Comparison of ENCODE assay signal across 24 cellular contexts in the genomic region with DNA sequence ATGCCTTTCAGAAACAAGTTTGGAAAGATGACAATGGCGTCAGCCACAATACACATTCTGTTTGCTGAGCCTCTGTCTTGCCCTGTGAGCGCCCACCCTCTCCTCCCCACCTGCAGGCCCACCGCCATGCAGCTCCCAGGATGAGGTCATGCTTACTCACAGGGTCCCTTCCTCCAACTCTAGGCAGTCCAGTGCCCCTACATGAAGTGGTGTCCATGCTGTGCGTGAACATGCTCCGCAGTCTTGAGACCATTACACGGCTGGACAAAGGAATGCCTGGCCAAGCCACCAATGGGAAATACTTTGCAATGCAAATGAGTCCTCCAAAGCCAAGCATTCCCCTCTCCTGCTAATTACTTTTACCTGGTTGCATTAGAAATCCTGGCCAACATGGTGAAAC.
DNase-seq lines count a peak whose midpoint lies in the region; ATAC-seq, FAIRE-seq and TF ChIP-seq lines count a peak whose summit lies in the region.
"Had no signal": no experiment of that assay in that cellular context is flagged by ENCODE, and none has a peak within 500 bp of the region (broad histone marks: within the 10 kb centered on the region; RNA-seq: fewer than 3 reads in every experiment).

No MANE protein-coding gene starts in this region.

- H3K79me2 ChIP-seq in Karpas-422 (ENCODE audit: low read length) (no peaks in the 10 kb centered on the region), H1 (ENCODE audit: control insufficient read depth in 1 of 2, insufficient read depth in 2 of 2, low read length in 2 of 2) (no peaks in the 10 kb centered on the region)

- H2BK15ac ChIP-seq in H1 (ENCODE audit: low read length), result no peak overlapping the region

- no peaks in the 10 kb centered on the region for H3K9me3 Mint-ChIP-seq in mesothelial cell of epicardium
- H3K9me3 Mint-ChIP-seq: CD4-positive, alpha-beta T cell had no signal

- H3K79me1 ChIP-seq in H1 (ENCODE audit: low read depth, low read length), result no peaks in the 10 kb centered on the region

- TF ChIP-seq RAD21 in H1 (IDR thresholded peaks at IDR 0.05 in 1 of 2, conservative IDR thresholded peaks at IDR 0.05 in 1 of 2; ENCODE audit: low read depth in 2 of 2, low read length in 2 of 2), result no peak

- H3K36me3 ChIP-seq in Karpas-422 (ENCODE audit: insufficient read depth, low read length) (no peaks in the 10 kb centered on the region), H1 (ENCODE audit: control insufficient read depth in 2 of 4, insufficient read depth in 4 of 4, low read length in 3 of 4) (no peaks in the 10 kb centered on the region)
- H3K36me3 ChIP-seq: BLaER1, MG63 had no signal

- H3K27ac ChIP-seq in Karpas-422 (ENCODE audit: low read length) (peak overlapping the region; percentile 97), H1 (ENCODE audit: low read depth, low read length) (no peak overlapping the region)
- H3K27ac ChIP-seq: BLaER1, RWPE1 had no signal

- TF ChIP-seq POLR2A in H1 (IDR thresholded peaks at IDR 0.05; ENCODE audit: control extremely low read depth in 1 of 2, low read depth in 2 of 2, low read length in 2 of 2), result no peak

- no peak for TF ChIP-seq CTCF in H1 (IDR thresholded peaks at IDR 0.05; ENCODE audit: control extremely low read depth in 1 of 3, insufficient read depth in 1 of 3, low read depth in 1 of 3, low read length in 3 of 3)
- no peak for TF ChIP-seq CTCF in mesothelial cell of epicardium (IDR thresholded peaks at IDR 0.05; ENCODE audit: unreplicated experiment)

- no peak overlapping the region for H3K27ac Mint-ChIP-seq in mesothelial cell of epicardium
- H3K27ac Mint-ChIP-seq: CD4-positive, alpha-beta T cell had no signal

- no peak for ATAC-seq in HG03469 (IDR thresholded peaks at IDR 0.05; ENCODE audit: unreplicated experiment)
- ATAC-seq: GM12878, SK-N-SH treated with all-trans-retinoic acid at 6 μM for 48 hours had no signal

- H2AFZ ChIP-seq in Karpas-422 (ENCODE audit: low read length) (no peak overlapping the region), H1 (ENCODE audit: low read length) (0 out of 2 replicates have a peak overlapping the region, but pooled peaks have one; percentile 43)

- no peak for FAIRE-seq in H1 (lab: Jason Lieb, UNC)
- FAIRE-seq: GM12878 had no signal

- H2AK5ac ChIP-seq in H1 (ENCODE audit: low read depth, low read length), result no peak overlapping the region

- no peaks in the 10 kb centered on the region for H3K23me2 ChIP-seq in H1 (ENCODE audit: low read depth, low read length)

- H3K4me3 Mint-ChIP-seq in mesothelial cell of epicardium, result no peak overlapping the region
- H3K4me3 Mint-ChIP-seq: CD4-positive, alpha-beta T cell had no signal

- WGBS in H1 (ENCODE audit: extremely low coverage in 1 of 2, insufficient coverage in 1 of 2, insufficient read length in 1 of 2, insufficient replicate concordance in 2 of 2, low coverage in 1 of 2, low lambda C conversion rate in 2 of 2, missing lambda C conversion rate in 1 of 2), 2 experiments, result 82% methylated on average over 6 of the region's 6 CpGs; no CpG with 5 or more reads in 1 of the 2 experiments

- no peak overlapping the region for H3K4me3 ChIP-seq in Karpas-422 (ENCODE audit: low read length)
- H3K4me3 ChIP-seq in H1 (ENCODE audit: extremely low read depth in 1 of 4, insufficient read depth in 2 of 4, low read depth in 3 of 4, low read length in 4 of 4), result no peak overlapping the region
- H3K4me3 ChIP-seq: BLaER1, GM12878, MG63 had no signal

- H3K27me3 ChIP-seq in Karpas-422 (ENCODE audit: low read length) (no peaks in the 10 kb centered on the region), H1 (replicated peaks in 1 of 4; ENCODE audit: control insufficient read depth in 3 of 4, extremely low read depth in 1 of 4, insufficient read depth in 3 of 4, low read length in 3 of 4) (no peaks in the 10 kb centered on the region; a peak in 1 of 7 replicates)
- H3K27me3 ChIP-seq: BLaER1, MG63 had no signal

- H3K4me1 ChIP-seq in Karpas-422 (ENCODE audit: low read length) (peaks cover 97% of the 10 kb centered on the region), H1 (replicated peaks in 1 of 4; ENCODE audit: control insufficient read depth in 3 of 4, insufficient read depth in 4 of 4, low read length in 3 of 4) (peaks cover 2 to 5% (median 4%) of the 10 kb centered on the region in 4 experiments; a peak in 5 of 7 replicates)

- H3K14ac ChIP-seq in H1 (ENCODE audit: insufficient read length), result no peak overlapping the region

- H3K4me2 ChIP-seq in Karpas-422 (ENCODE audit: low read depth, low read length, poor library complexity, severe bottlenecking) (no peak overlapping the region), H1 (ENCODE audit: insufficient read depth in 1 of 2, low read depth in 2 of 2, low read length in 2 of 2) (peak overlapping the region in 1 of 2 experiments; percentile 7; a peak in 1 of 4 replicates)
- H3K4me2 ChIP-seq: BLaER1 had no signal

- no peak overlapping the region; the same call in 1 of the 2 replicates for H2BK20ac ChIP-seq in H1 (ENCODE audit: low read length)

- DNase-seq in Karpas-422, result no peak
- no peak for DNase-seq in H1 (ENCODE audit: low read depth in 1 of 2, low spot score in 2 of 2)
- peak; percentile 40 for DNase-seq in left kidney (ENCODE audit: low read depth, low spot score)
- DNase-seq in renal cortical epithelial cell (ENCODE audit: low read depth), result peak; percentile 52
- no peak for DNase-seq in HCEC 1CT
- no peak for DNase-seq in mesothelial cell of epicardium (ENCODE audit: low spot score in 2 of 2, unreplicated experiment in 2 of 2)
- DNase-seq: Caco-2; CD4-positive, alpha-beta T cell; DMS 273 treated with DMSO at 0.1 percent for 48 hours; DMS79 treated with DMSO at 0.1 percent for 48 hours; GOT3; MG63; NCI-H1048; NCI-H1417 treated with DMSO at 0.1 percent for 48 hours; NCI-H187 treated with DMSO at 0.1 percent for 48 hours; NCI-H2107; NCI-H446 treated with DMSO at 0.1 percent for 48 hours; NK-92 treated with Interleukin-12 subunit alpha and Interleukin-12 subunit beta, amount 100 ng/mL, for 24 hours; SHP77 treated with DMSO at 0.1 percent for 48 hours had no signal

- peaks cover 2% of the 10 kb centered on the region for H3K4me1 Mint-ChIP-seq in mesothelial cell of epicardium

- H3K4ac ChIP-seq in H1 (replicated peaks; ENCODE audit: insufficient read length, low read depth, low read length), result no peak overlapping the region

- H4K20me1 ChIP-seq in Karpas-422 (ENCODE audit: insufficient read depth, low read depth, low read length), result no peaks in the 10 kb centered on the region
- H4K20me1 ChIP-seq in H1 (replicated peaks in 1 of 2; ENCODE audit: control insufficient read depth in 1 of 2, insufficient read depth in 2 of 2, low read length in 2 of 2), result no peaks in the 10 kb centered on the region
- H4K20me1 ChIP-seq: BLaER1 had no signal

- H4K91ac ChIP-seq in H1 (replicated peaks; ENCODE audit: insufficient read length, low read length), result peak overlapping the region; percentile 89

- no peak overlapping the region for H3K23ac ChIP-seq in H1 (ENCODE audit: insufficient read length)

- peak overlapping the region; percentile 11; the same call in 1 of the 2 replicates for H2BK5ac ChIP-seq in H1 (ENCODE audit: low read depth, low read length)

- no peak for TF ChIP-seq EP300 in H1 (IDR thresholded peaks at IDR 0.05; ENCODE audit: borderline replicate concordance in 1 of 2, low read depth in 2 of 2, low read length in 2 of 2)

- H3K9ac ChIP-seq in Karpas-422 (ENCODE audit: low read length) (no peak overlapping the region), H1 (replicated peaks in 1 of 4; ENCODE audit: extremely low read depth in 1 of 4, low read depth in 3 of 4, low read length in 3 of 4) (no peak overlapping the region)
- H3K9ac ChIP-seq: BLaER1 had no signal

- no peak overlapping the region for H4K5ac ChIP-seq in H1 (ENCODE audit: insufficient read length, low read depth, low read length)

- H3K18ac ChIP-seq in H1 (ENCODE audit: extremely low read depth, low read length), result no peak overlapping the region

- no peak overlapping the region for H2BK12ac ChIP-seq in H1 (ENCODE audit: low read depth, low read length)

- CTCF ChIA-PET in H1 (lab: Charles Lee; ENCODE audit: partially characterized antibody), result interaction anchor here (1.7 to 3.0 kb wide), 2 partner anchors 21 to 339 kb away, joined by 8 to 13 read pairs; no protein-coding TSS in a partner anchor

- no peak overlapping the region for H2BK120ac ChIP-seq in H1 (replicated peaks; ENCODE audit: low read depth, low read length)

- H3K56ac ChIP-seq in H1 (replicated peaks; ENCODE audit: insufficient read length, low read depth, low read length), result no peak overlapping the region

- H3K36me3 Mint-ChIP-seq in mesothelial cell of epicardium, result no peaks in the 10 kb centered on the region

- POLR2A ChIA-PET in H1 (lab: Charles Lee; ENCODE audit: partially characterized antibody), result no interaction called here

- H3K27me3 Mint-ChIP-seq in mesothelial cell of epicardium (ENCODE audit: low read depth), result no peaks in the 10 kb centered on the region
- H3K27me3 Mint-ChIP-seq: CD4-positive, alpha-beta T cell had no signal

- H4K8ac ChIP-seq in H1 (ENCODE audit: extremely low read depth, insufficient read depth, low read length), result no peak overlapping the region

- no peaks in the 10 kb centered on the region for H3K9me2 ChIP-seq in Karpas-422 (replicated peaks; ENCODE audit: insufficient read depth, low read length)

- no peaks in the 10 kb centered on the region for H3K9me3 ChIP-seq in Karpas-422 (ENCODE audit: low read length)
- no peaks in the 10 kb centered on the region for H3K9me3 ChIP-seq in H1 (ENCODE audit: insufficient read depth in 2 of 2, low read depth in 1 of 2, low read length in 1 of 2)
- H3K9me3 ChIP-seq: BLaER1, Caco-2, MG63 had no signal

TF ChIP-seq in H1, 55 proteins besides CTCF, POLR2A, EP300 and RAD21:
- TF ChIP-seq, protein P1, sequence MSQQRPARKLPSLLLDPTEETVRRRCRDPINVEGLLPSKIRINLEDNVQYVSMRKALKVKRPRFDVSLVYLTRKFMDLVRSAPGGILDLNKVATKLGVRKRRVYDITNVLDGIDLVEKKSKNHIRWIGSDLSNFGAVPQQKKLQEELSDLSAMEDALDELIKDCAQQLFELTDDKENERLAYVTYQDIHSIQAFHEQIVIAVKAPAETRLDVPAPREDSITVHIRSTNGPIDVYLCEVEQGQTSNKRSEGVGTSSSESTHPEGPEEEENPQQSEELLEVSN (IDR thresholded peaks at IDR 0.05), result no peak
- TF ChIP-seq CEBPB (IDR thresholded peaks at IDR 0.05; ENCODE audit: low read depth, low read length) (no peak), HDAC6 (IDR thresholded peaks at IDR 0.05; ENCODE audit: low read depth, low read length) (no peak), SRF (IDR thresholded peaks at IDR 0.05; ENCODE audit: low read depth, low read length) (no peak), RBBP5 (IDR thresholded peaks at IDR 0.05; ENCODE audit: borderline replicate concordance, low read depth, low read length) (no peak)
TF ChIP-seq in H1: peak in this region for 0.

Comparison
In these comparisons a context has a peak if more than half of its experiments do, and no peak if none do; other contexts are left out.
1. DNase-seq: peak in left kidney (single experiment) and renal cortical epithelial cell (single experiment); none in Karpas-422 (single experiment), H1 (0 of 2), HCEC 1CT (single experiment) and mesothelial cell of epicardium (0 of 2).